In the genomic region with DNA sequence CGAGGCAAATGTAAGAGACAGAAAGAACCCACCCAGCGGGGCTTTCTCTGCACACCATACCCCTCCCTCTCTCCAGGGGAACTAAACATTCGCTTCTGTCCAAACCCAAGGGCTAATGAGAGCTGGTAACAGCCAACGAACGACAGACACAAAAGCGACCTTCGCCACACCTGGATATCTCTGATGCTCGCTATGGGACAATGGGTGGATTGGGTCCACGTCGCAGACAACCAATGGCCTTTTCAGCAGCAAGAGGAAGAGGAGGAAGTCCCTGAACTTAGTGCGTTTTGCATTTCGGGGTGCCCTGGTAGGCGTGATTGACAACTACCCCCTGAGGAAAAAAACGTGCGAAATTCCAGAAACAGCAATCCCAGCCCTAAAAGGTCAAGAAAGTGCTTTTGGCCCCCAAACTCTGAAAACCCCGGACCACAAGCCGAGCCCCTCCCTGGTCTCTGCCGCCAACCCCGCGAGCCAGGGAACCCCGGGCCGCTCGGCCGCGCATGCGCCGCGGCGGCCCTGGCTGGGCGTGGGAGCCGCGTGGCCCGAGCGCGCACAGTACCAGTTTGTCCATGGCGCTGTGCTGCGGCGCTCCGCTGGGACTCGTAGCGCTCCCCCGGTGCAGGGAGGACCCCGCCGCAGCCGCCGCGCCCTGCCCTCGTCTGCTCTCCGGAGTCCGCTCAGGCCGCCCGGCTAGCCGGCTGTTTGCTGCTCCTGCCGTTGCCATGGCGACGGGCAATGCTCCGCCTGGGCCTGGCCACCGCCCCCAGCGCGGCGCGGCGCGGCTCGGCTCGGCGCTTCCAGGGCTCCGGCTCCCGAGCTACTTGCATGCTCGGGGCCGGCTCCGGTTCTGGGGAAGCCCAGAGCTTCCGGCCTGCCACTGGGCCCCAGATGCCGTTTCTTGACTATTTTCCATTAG, we compare ENCODE assay signal across 1 cellular context.
TF ChIP-seq lines count a peak whose summit lies in the region.

No MANE protein-coding gene starts in this region.

TF ChIP-seq in HepG2, 621 proteins besides CTCF, POLR2A, EP300 and RAD21 (continued from another document and continues in another):
- TF ChIP-seq, protein P1, sequence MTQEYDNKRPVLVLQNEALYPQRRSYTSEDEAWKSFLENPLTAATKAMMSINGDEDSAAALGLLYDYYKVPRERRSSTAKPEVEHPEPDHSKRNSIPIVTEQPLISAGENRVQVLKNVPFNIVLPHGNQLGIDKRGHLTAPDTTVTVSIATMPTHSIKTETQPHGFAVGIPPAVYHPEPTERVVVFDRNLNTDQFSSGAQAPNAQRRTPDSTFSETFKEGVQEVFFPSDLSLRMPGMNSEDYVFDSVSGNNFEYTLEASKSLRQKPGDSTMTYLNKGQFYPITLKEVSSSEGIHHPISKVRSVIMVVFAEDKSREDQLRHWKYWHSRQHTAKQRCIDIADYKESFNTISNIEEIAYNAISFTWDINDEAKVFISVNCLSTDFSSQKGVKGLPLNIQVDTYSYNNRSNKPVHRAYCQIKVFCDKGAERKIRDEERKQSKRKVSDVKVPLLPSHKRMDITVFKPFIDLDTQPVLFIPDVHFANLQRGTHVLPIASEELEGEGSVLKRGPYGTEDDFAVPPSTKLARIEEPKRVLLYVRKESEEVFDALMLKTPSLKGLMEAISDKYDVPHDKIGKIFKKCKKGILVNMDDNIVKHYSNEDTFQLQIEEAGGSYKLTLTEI (CRISPR knock-in tag; conservative IDR thresholded peaks at IDR 0.05): no peak
- TF ChIP-seq NFYC (CRISPR knock-in tag; IDR thresholded peaks at IDR 0.05) (no peak), ZNF274 (CRISPR knock-in tag; IDR thresholded peaks at IDR 0.05) (peak; percentile 68; the same call in 1 of the 2 replicates), TEAD3 (CRISPR knock-in tag; optimal IDR thresholded peaks at IDR 0.05; ENCODE audit: borderline replicate concordance) (peak; percentile 15), KAT8 (CRISPR knock-in tag; IDR thresholded peaks at IDR 0.05) (0 out of 2 replicates have a peak, but pooled peaks have one; percentile 16), RFX1 (IDR thresholded peaks at IDR 0.05) (peak; percentile 92), MTA1 (CRISPR knock-in tag; IDR thresholded peaks at IDR 0.05; ENCODE audit: borderline replicate concordance) (no peak; the same call in 1 of the 2 replicates), ZSCAN31 (CRISPR knock-in tag; IDR thresholded peaks at IDR 0.05; ENCODE audit: low read depth) (peak; percentile 78; the same call in 1 of the 2 replicates), ETV5 (CRISPR knock-in tag; IDR thresholded peaks at IDR 0.05; ENCODE audit: borderline replicate concordance) (peak; percentile 50; the same call in 1 of the 2 replicates), ZNF792 (CRISPR knock-in tag; IDR thresholded peaks at IDR 0.05) (peak; percentile 26; the same call in 1 of the 2 replicates), NFE2L1 (CRISPR knock-in tag; IDR thresholded peaks at IDR 0.05; ENCODE audit: borderline replicate concordance) (no peak), RXRA (CRISPR knock-in tag; IDR thresholded peaks at IDR 0.05) (no peak), MTF1 (CRISPR knock-in tag; IDR thresholded peaks at IDR 0.05) (no peak), ZNF605 (CRISPR knock-in tag; IDR thresholded peaks at IDR 0.05) (0 out of 2 replicates have a peak, but pooled peaks have one; percentile 30), ZNF678 (CRISPR knock-in tag; IDR thresholded peaks at IDR 0.05) (peak; percentile 70; the same call in 1 of the 2 replicates), JUNB (CRISPR knock-in tag; IDR thresholded peaks at IDR 0.05; ENCODE audit: borderline replicate concordance) (no peak), HIVEP1 (CRISPR knock-in tag; IDR thresholded peaks at IDR 0.05) (no peak), ZNF567 (CRISPR knock-in tag; IDR thresholded peaks at IDR 0.05; ENCODE audit: borderline replicate concordance) (peak; percentile 92; the same call in 1 of the 2 replicates), AKAP8 (CRISPR knock-in tag; IDR thresholded peaks at IDR 0.05) (peak; percentile 65; the same call in 1 of the 2 replicates), KLF6 (CRISPR knock-in tag; IDR thresholded peaks at IDR 0.05) (peak; percentile 50; the same call in 1 of the 2 replicates), POLR2G (IDR thresholded peaks at IDR 0.05; ENCODE audit: low read depth, low read length) (no peak), TBX2 (CRISPR knock-in tag; IDR thresholded peaks at IDR 0.05; ENCODE audit: borderline replicate concordance) (peak; percentile 32), ZFP41 (CRISPR knock-in tag; IDR thresholded peaks at IDR 0.05; ENCODE audit: borderline replicate concordance) (no peak), ZNF713 (CRISPR knock-in tag; IDR thresholded peaks at IDR 0.05) (0 out of 2 replicates have a peak, but pooled peaks have one; percentile 64), ZNF570 (CRISPR knock-in tag; IDR thresholded peaks at IDR 0.05; ENCODE audit: borderline replicate concordance) (no peak), ZSCAN22 (CRISPR knock-in tag; IDR thresholded peaks at IDR 0.05) (no peak), ZNF564 (CRISPR knock-in tag; IDR thresholded peaks at IDR 0.05) (0 out of 2 replicates have a peak, but pooled peaks have one; percentile 70), ZEB1 (IDR thresholded peaks at IDR 0.05; ENCODE audit: insufficient replicate concordance, low read depth) (no peak)
- TF ChIP-seq, protein P2, sequence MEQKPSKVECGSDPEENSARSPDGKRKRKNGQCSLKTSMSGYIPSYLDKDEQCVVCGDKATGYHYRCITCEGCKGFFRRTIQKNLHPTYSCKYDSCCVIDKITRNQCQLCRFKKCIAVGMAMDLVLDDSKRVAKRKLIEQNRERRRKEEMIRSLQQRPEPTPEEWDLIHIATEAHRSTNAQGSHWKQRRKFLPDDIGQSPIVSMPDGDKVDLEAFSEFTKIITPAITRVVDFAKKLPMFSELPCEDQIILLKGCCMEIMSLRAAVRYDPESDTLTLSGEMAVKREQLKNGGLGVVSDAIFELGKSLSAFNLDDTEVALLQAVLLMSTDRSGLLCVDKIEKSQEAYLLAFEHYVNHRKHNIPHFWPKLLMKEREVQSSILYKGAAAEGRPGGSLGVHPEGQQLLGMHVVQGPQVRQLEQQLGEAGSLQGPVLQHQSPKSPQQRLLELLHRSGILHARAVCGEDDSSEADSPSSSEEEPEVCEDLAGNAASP (CRISPR knock-in tag; IDR thresholded peaks at IDR 0.05; ENCODE audit: borderline replicate concordance): no peak
- TF ChIP-seq, protein P3, sequence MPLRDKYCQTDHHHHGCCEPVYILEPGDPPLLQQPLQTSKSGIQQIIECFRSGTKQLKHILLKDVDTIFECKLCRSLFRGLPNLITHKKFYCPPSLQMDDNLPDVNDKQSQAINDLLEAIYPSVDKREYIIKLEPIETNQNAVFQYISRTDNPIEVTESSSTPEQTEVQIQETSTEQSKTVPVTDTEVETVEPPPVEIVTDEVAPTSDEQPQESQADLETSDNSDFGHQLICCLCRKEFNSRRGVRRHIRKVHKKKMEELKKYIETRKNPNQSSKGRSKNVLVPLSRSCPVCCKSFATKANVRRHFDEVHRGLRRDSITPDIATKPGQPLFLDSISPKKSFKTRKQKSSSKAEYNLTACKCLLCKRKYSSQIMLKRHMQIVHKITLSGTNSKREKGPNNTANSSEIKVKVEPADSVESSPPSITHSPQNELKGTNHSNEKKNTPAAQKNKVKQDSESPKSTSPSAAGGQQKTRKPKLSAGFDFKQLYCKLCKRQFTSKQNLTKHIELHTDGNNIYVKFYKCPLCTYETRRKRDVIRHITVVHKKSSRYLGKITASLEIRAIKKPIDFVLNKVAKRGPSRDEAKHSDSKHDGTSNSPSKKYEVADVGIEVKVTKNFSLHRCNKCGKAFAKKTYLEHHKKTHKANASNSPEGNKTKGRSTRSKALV (CRISPR knock-in tag; IDR thresholded peaks at IDR 0.05): peak; percentile 86
- TF ChIP-seq, protein P4, sequence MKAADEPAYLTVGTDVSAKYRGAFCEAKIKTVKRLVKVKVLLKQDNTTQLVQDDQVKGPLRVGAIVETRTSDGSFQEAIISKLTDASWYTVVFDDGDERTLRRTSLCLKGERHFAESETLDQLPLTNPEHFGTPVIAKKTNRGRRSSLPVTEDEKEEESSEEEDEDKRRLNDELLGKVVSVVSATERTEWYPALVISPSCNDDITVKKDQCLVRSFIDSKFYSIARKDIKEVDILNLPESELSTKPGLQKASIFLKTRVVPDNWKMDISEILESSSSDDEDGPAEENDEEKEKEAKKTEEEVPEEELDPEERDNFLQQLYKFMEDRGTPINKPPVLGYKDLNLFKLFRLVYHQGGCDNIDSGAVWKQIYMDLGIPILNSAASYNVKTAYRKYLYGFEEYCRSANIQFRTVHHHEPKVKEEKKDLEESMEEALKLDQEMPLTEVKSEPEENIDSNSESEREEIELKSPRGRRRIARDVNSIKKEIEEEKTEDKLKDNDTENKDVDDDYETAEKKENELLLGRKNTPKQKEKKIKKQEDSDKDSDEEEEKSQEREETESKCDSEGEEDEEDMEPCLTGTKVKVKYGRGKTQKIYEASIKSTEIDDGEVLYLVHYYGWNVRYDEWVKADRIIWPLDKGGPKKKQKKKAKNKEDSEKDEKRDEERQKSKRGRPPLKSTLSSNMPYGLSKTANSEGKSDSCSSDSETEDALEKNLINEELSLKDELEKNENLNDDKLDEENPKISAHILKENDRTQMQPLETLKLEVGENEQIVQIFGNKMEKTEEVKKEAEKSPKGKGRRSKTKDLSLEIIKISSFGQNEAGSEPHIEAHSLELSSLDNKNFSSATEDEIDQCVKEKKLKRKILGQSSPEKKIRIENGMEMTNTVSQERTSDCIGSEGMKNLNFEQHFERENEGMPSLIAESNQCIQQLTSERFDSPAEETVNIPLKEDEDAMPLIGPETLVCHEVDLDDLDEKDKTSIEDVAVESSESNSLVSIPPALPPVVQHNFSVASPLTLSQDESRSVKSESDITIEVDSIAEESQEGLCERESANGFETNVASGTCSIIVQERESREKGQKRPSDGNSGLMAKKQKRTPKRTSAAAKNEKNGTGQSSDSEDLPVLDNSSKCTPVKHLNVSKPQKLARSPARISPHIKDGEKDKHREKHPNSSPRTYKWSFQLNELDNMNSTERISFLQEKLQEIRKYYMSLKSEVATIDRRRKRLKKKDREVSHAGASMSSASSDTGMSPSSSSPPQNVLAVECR (CRISPR knock-in tag; IDR thresholded peaks at IDR 0.05; ENCODE audit: borderline replicate concordance): peak; percentile 93
- TF ChIP-seq, protein P5, sequence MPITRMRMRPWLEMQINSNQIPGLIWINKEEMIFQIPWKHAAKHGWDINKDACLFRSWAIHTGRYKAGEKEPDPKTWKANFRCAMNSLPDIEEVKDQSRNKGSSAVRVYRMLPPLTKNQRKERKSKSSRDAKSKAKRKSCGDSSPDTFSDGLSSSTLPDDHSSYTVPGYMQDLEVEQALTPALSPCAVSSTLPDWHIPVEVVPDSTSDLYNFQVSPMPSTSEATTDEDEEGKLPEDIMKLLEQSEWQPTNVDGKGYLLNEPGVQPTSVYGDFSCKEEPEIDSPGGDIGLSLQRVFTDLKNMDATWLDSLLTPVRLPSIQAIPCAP (CRISPR knock-in tag; IDR thresholded peaks at IDR 0.05; ENCODE audit: low read depth): no peak
- TF ChIP-seq, protein P6, sequence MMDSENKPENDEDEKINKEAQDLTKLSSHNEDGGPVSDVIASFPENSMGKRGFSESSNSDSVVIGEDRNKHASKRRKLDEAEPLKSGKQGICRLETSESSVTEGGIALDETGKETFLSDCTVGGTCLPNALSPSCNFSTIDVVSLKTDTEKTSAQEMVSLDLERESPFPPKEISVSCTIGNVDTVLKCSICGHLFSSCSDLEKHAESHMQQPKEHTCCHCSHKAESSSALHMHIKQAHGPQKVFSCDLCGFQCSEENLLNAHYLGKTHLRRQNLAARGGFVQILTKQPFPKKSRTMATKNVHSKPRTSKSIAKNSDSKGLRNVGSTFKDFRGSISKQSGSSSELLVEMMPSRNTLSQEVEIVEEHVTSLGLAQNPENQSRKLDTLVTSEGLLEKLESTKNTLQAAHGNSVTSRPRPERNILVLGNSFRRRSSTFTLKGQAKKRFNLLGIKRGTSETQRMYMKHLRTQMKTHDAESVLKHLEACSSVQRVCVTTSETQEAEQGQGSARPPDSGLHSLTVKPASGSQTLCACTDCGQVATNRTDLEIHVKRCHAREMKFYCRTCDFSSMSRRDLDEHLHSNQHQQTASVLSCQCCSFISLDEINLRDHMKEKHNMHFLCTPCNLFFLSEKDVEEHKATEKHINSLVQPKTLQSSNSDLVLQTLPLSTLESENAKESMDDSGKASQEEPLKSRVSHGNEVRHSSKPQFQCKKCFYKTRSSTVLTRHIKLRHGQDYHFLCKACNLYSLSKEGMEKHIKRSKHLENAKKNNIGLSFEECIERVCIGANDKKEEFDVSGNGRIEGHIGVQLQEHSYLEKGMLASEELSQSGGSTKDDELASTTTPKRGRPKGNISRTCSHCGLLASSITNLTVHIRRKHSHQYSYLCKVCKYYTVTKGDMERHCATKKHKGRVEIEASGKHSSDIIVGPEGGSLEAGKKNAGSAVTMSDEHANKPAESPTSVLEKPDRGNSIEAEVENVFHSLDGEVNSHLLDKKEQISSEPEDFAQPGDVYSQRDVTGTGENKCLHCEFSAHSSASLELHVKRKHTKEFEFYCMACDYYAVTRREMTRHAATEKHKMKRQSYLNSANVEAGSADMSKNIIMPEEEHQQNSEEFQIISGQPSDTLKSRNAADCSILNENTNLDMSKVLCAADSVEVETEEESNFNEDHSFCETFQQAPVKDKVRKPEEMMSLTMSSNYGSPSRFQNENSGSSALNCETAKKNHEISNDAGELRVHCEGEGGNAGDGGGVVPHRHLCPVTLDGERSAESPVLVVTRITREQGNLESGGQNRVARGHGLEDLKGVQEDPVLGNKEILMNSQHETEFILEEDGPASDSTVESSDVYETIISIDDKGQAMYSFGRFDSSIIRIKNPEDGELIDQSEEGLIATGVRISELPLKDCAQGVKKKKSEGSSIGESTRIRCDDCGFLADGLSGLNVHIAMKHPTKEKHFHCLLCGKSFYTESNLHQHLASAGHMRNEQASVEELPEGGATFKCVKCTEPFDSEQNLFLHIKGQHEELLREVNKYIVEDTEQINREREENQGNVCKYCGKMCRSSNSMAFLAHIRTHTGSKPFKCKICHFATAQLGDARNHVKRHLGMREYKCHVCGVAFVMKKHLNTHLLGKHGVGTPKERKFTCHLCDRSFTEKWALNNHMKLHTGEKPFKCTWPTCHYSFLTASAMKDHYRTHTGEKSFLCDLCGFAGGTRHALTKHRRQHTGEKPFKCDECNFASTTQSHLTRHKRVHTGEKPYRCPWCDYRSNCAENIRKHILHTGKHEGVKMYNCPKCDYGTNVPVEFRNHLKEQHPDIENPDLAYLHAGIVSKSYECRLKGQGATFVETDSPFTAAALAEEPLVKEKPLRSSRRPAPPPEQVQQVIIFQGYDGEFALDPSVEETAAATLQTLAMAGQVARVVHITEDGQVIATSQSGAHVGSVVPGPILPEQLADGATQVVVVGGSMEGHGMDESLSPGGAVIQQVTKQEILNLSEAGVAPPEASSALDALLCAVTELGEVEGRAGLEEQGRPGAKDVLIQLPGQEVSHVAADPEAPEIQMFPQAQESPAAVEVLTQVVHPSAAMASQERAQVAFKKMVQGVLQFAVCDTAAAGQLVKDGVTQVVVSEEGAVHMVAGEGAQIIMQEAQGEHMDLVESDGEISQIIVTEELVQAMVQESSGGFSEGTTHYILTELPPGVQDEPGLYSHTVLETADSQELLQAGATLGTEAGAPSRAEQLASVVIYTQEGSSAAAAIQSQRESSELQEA (CRISPR knock-in tag; IDR thresholded peaks at IDR 0.05; ENCODE audit: not compliant biosample characterization): no peak
